Comparison of ENCODE assay signal across 27 cellular contexts in the genomic region with DNA sequence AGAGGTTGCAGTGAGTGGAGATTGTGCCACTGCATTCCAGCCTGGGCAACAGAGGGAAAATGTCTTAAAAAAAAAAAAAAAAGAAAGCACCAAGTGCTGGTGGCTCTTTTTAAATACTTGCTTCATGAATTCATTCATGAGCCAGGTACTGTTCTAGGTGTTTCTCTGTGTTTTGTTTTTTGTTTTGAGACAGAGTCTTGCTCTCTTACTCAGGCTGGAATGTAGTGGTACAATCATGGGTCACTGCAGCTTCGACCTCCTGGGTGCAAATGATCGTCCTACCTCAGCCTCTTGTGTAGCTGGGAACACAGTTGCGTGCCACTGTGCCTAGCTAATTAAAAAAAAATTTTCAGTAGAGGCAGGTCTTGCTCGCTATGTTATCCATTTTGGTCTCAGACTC.
"Had no signal": no experiment of that assay in that cellular context is flagged by ENCODE, and none has a peak within 500 bp of the region (broad histone marks: within the 10 kb centered on the region; RNA-seq: fewer than 3 reads in every experiment).

No MANE protein-coding gene starts in this region.

- H3K36me3 ChIP-seq: neutrophil, pancreas, prostate gland, right lobe of liver, sigmoid colon, suprapubic skin, tibial artery, transverse colon, upper lobe of left lung, vagina had no signal

- H3K27ac ChIP-seq: neutrophil, pancreas, prostate gland, right lobe of liver, sigmoid colon, suprapubic skin, testis, tibial artery, transverse colon, upper lobe of left lung, vagina had no signal

- H3K9me3 ChIP-seq: neutrophil, pancreas, prostate gland, right lobe of liver, sigmoid colon, suprapubic skin, testis, tibial artery, transverse colon, upper lobe of left lung, vagina had no signal

- ATAC-seq: naive thymus-derived CD8-positive, alpha-beta T cell; natural killer cell treated with Interleukin-12 subunit alpha and Interleukin-12 subunit beta and Interleukin-15 and Interleukin-18, amount 100 ng/mL, for 72 hours; pancreas; right cardiac atrium; right lobe of liver; stimulated activated memory B cell treated with anti-CD40 and anti-IgM and Interleukin-4, amounts not matched to agents 10 μg/mL and 1 μg/mL and 100 μg/mL, for 72 hours; stimulated activated naive CD8-positive, alpha-beta T cell treated with anti-CD3 and anti-CD28 coated beads, Interleukin-15, amount 100 ng/mL, for 72 hours; stimulated activated naive CD8-positive, alpha-beta T cell treated with anti-CD3 and anti-CD28 coated beads, Interleukin-15, Interleukin-2, amounts not matched to agents 100 U/mL and 50 U/mL, for 24 hours had no signal

- DNase-seq: naive thymus-derived CD8-positive, alpha-beta T cell; nephron progenitor cell; nucleus accumbens; pancreas; right cardiac atrium; right lobe of liver; sigmoid colon; small intestine; stimulated activated CD4-positive, alpha-beta T cell treated with anti-CD3 and anti-CD28 coated beads, Interleukin-15, amount 100 ng/mL, for 24 hours; stimulated activated CD4-positive, alpha-beta T cell treated with anti-CD3 and anti-CD28 coated beads, Interleukin-2, amount 100 ng/mL, for 24 hours; stimulated activated CD4-positive, alpha-beta T cell treated with anti-CD3 and anti-CD28 coated beads, Interleukin-2, amount 100 ng/mL, for 48 hours; stimulated activated CD4-positive, alpha-beta T cell treated with anti-CD3 and anti-CD28 coated beads, Interleukin-4, amount 100 ng/mL, for 4 hours; stimulated activated CD8-positive, alpha-beta memory T cell treated with anti-CD3 and anti-CD28 coated beads, Interleukin-4, amount 100 ng/mL, for 48 hours; stimulated activated naive CD4-positive, alpha-beta T cell; stimulated activated naive CD8-positive, alpha-beta T cell treated with anti-CD3 and anti-CD28 coated beads, Interleukin-15, amount 100 ng/mL, for 72 hours; stimulated activated naive CD8-positive, alpha-beta T cell treated with anti-CD3 and anti-CD28 coated beads, Interleukin-15, Interleukin-2, amounts not matched to agents 100 U/mL and 50 U/mL, for 24 hours; substantia nigra; testis; tibial artery; transverse colon; upper lobe of left lung had no signal

- H3K27me3 ChIP-seq: pancreas, right lobe of liver, sigmoid colon, testis, tibial artery, transverse colon, vagina had no signal

- H3K4me1 ChIP-seq: pancreas, prostate gland, right lobe of liver, testis, vagina had no signal

- H3K4me3 ChIP-seq: pancreas, prostate gland, right lobe of liver, sigmoid colon, suprapubic skin, testis, tibial artery, transverse colon, upper lobe of left lung, vagina had no signal
